23 cellular contexts compared by ENCODE assay signal in genomic region chr14:32329690-32330290, GRCh38. TPM values are rescaled to one million over a fixed set of nuclear protein-coding genes. Genes with fewer than 3 reads are reported as not detected.
A peak's percentile ranks its signal among the peaks of the same experiment; 100 is the strongest.
DNase-seq lines count a peak whose midpoint lies in the region.
"Had no signal": no experiment of that assay in that cellular context is flagged by ENCODE, and none has a peak within 500 bp of the region (broad histone marks: within the 10 kb centered on the region; RNA-seq: fewer than 3 reads in every experiment).

No MANE protein-coding gene starts in this region.

- no peak overlapping the region for H2AK5ac ChIP-seq in mesenchymal stem cell (ENCODE audit: low read length, severe bottlenecking)

- no peak overlapping the region for H3K18ac ChIP-seq in mesenchymal stem cell (ENCODE audit: low read depth in 1 of 2, low read length in 2 of 2)

- in situ Hi-C loops in G401 (cut with HindIII; ENCODE audit: low sequenced_read_pairs) = no loop called here

- H3K79me1 ChIP-seq in mesenchymal stem cell (replicated peaks; ENCODE audit: low read length, poor library complexity, severe bottlenecking) = no peaks in the 10 kb centered on the region

- H2AFZ ChIP-seq in mesenchymal stem cell (ENCODE audit: low read depth, low read length) = no peak overlapping the region

- no peak overlapping the region for H3K4me3 ChIP-seq in mesenchymal stem cell (ENCODE audit: insufficient read depth in 1 of 2, low read depth in 1 of 2, low read length in 2 of 2)
- H3K4me3 ChIP-seq: lower lobe of right lung, SK-N-MC, smooth muscle cell, upper lobe of left lung had no signal

- H3K27ac ChIP-seq in angular gyrus (ENCODE audit: low read depth, low read length) (peak overlapping the region; percentile 93), mesenchymal stem cell (ENCODE audit: low read length, poor library complexity, severe bottlenecking) (no peak overlapping the region)
- H3K27ac ChIP-seq: lower lobe of right lung, RWPE1, SK-N-MC, upper lobe of left lung had no signal

- no peaks in the 10 kb centered on the region for H3K36me3 ChIP-seq in mesenchymal stem cell (ENCODE audit: control insufficient read depth in 1 of 2, insufficient read depth in 2 of 2, low read depth in 1 of 2, low read length in 2 of 2)
- H3K36me3 ChIP-seq: lower lobe of right lung, upper lobe of left lung had no signal

- H3K27me3 ChIP-seq in mesenchymal stem cell (ENCODE audit: control insufficient read depth in 1 of 2, insufficient read depth in 1 of 2, low read length in 2 of 2) = no peaks in the 10 kb centered on the region
- H3K27me3 ChIP-seq: upper lobe of left lung had no signal

- no peak overlapping the region for H3K4me2 ChIP-seq in mesenchymal stem cell (ENCODE audit: low read length, poor library complexity, severe bottlenecking)
- H3K4me2 ChIP-seq: smooth muscle cell had no signal

- no peak overlapping the region for H2BK12ac ChIP-seq in mesenchymal stem cell (ENCODE audit: low read length in 2 of 2)

- 73% methylated on average over 2 of the region's 2 CpGs for whole genome bisulfite sequencing in mesenchymal stem cell

- H3K9me3 ChIP-seq in mesenchymal stem cell (ENCODE audit: control insufficient read depth, low read length) = no peaks in the 10 kb centered on the region
- H3K9me3 ChIP-seq: lower lobe of right lung, upper lobe of left lung had no signal

- no peak overlapping the region for H3K23ac ChIP-seq in mesenchymal stem cell (ENCODE audit: low read length in 2 of 2)

- no peak overlapping the region for H2BK15ac ChIP-seq in mesenchymal stem cell (ENCODE audit: low read depth, poor library complexity, severe bottlenecking)

- no peak overlapping the region for H3K14ac ChIP-seq in mesenchymal stem cell (ENCODE audit: low read length in 2 of 2)

- H3K9ac ChIP-seq in mesenchymal stem cell (ENCODE audit: low read length) = no peak overlapping the region

- no peaks in the 10 kb centered on the region for H3K4me1 ChIP-seq in mesenchymal stem cell (ENCODE audit: control insufficient read depth, insufficient read depth, low read depth, low read length)
- H3K4me1 ChIP-seq: lower lobe of right lung, upper lobe of left lung had no signal

- H4K91ac ChIP-seq in mesenchymal stem cell (ENCODE audit: low read length) = no peak overlapping the region

- DNase-seq in G401 (ENCODE audit: low spot score) = peak; percentile 70
- peak; percentile 67 for DNase-seq in medulla oblongata (ENCODE audit: extremely low spot score)
- peak; percentile 84 for DNase-seq in pons (ENCODE audit: low spot score)
- DNase-seq in NOMO-1 treated with DMSO at 0.1 percent for 48 hours (lab: John Stamatoyannopoulos, UW; ENCODE audit: unreplicated experiment) = no peak
- no peak for DNase-seq in mesenchymal stem cell
- DNase-seq in NCI-H1105 treated with DMSO at 0.1 percent for 48 hours (lab: John Stamatoyannopoulos, UW) = no peak
- DNase-seq: activated CD4-positive, alpha-beta T cell treated with anti-CD3 and anti-CD28 coated beads for 1 hour; activated CD8-positive, alpha-beta T cell treated with anti-CD3 and anti-CD28 coated beads for 36 hours; activated effector memory CD4-positive, alpha-beta T cell treated with anti-CD3 and anti-CD28 coated beads, Interleukin-2, amount 50 U/mL, for 16 hours; activated naive CD8-positive, alpha-beta T cell treated with anti-CD3 and anti-CD28 coated beads for 36 hours; DMS79; GF-D8; KBM-7; kidney; lower lobe of right lung; NCI-H2081; stimulated activated CD4-positive, alpha-beta T cell treated with anti-CD3 and anti-CD28 coated beads, Interleukin-1b, Interleukin-23, amount 100 ng/mL, for 48 hours; T-helper 2 cell; upper lobe of left lung had no signal

- H4K8ac ChIP-seq in mesenchymal stem cell (ENCODE audit: low read length) = no peak overlapping the region

- H2BK120ac ChIP-seq in mesenchymal stem cell (ENCODE audit: low read depth, low read length) = no peak overlapping the region

- H2BK5ac ChIP-seq in mesenchymal stem cell (ENCODE audit: low read depth, low read length, poor library complexity, severe bottlenecking) = no peak overlapping the region

- H3K4ac ChIP-seq in mesenchymal stem cell (ENCODE audit: low read depth in 1 of 2, low read length in 2 of 2) = no peak overlapping the region

RNA-seq across cellular contexts. Expression of gene AKAP6, which starts 0.7 kb away (rescaled TPM):
- total RNA-seq in G401 (2014; rRNA removed; shearing (Covaris generic)) = 0.06 and 2.3 TPM in 2 replicates
- 1.1 TPM for polyA plus RNA-seq in mesenchymal stem cell (2013, experiment 1 of 2)
- polyA plus RNA-seq in mesenchymal stem cell (2013, experiment 2 of 2) = 1.00 TPM

Comparison
In these comparisons a context has a peak if more than half of its experiments do, and no peak if none do; other contexts are left out.
1. DNase-seq: peak in G401 (single experiment), medulla oblongata (single experiment) and pons (single experiment); none in NOMO-1 treated with DMSO at 0.1 percent for 48 hours (single experiment), mesenchymal stem cell (single experiment) and NCI-H1105 treated with DMSO at 0.1 percent for 48 hours (single experiment).